In the genomic region with DNA sequence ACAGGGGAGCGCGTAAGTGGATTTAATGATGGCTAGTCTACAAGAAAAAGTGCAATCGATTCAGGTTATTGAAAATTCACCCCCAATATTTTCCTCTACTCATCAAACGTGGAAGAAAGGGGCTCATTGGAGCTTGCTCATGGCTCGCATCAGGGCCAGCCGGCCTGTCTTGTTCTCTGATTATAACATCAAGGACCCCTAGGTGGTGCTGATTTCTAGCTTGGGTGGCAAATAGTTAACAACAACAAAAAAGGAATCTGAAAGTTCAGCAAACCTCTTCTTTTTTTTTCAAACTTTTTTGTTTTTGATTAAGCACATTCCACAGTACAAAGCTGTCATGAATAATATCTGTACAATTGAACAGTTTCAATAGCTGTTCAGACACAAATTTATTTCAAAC, we compare ENCODE assay signal across 14 cellular contexts. TPM values are rescaled to one million over a fixed set of nuclear protein-coding genes. Genes with fewer than 3 reads are reported as not detected.
DNase-seq lines count a peak whose midpoint lies in the region; ATAC-seq, FAIRE-seq and TF ChIP-seq lines count a peak whose summit lies in the region.
"Had no signal": no experiment of that assay in that cellular context is flagged by ENCODE, and none has a peak within 500 bp of the region (broad histone marks: within the 10 kb centered on the region; RNA-seq: fewer than 3 reads in every experiment).

No MANE protein-coding gene starts in this region.

- H3K27ac ChIP-seq in DND-41 (ENCODE audit: low read length): no peak overlapping the region
- H3K27ac ChIP-seq in GM23338 (ENCODE audit: low read depth): no peak overlapping the region
- H3K27ac ChIP-seq in pancreas: no peak overlapping the region
- H3K27ac ChIP-seq in upper lobe of right lung: no peak overlapping the region
- H3K27ac ChIP-seq: SJSA1 had no signal

- FAIRE-seq in pancreas (lab: Jason Lieb, UNC): no peak
- FAIRE-seq: keratinocyte had no signal

- no peak overlapping the region for H3K9ac ChIP-seq in DND-41 (ENCODE audit: low read depth, low read length)

- H3K4me2 ChIP-seq in DND-41 (ENCODE audit: insufficient read depth, low read length): no peak overlapping the region
- no peak overlapping the region for H3K4me2 ChIP-seq in GM23338

- 0 out of 3 replicates have a peak, but pooled peaks have one; percentile 35 for ATAC-seq in DND-41 (ENCODE audit: insufficient read depth, low read depth)
- ATAC-seq in GM23338: peak; percentile 73
- ATAC-seq in stimulated activated naive CD8-positive, alpha-beta T cell treated with anti-CD3 and anti-CD28 coated beads, Interleukin-15, amount 100 ng/mL, for 72 hours: no peak
- no peak for ATAC-seq in pancreas
- no peak for ATAC-seq in HG02884 (IDR thresholded peaks at IDR 0.05; ENCODE audit: unreplicated experiment)
- ATAC-seq in upper lobe of right lung: no peak
- ATAC-seq: sciatic nerve; stimulated activated naive CD8-positive, alpha-beta T cell treated with anti-CD3 and anti-CD28 coated beads, Interleukin-15, Interleukin-2, amounts not matched to agents 100 U/mL and 50 U/mL, for 24 hours had no signal

- in situ Hi-C loops in SK-MEL-5 (cut with HindIII; ENCODE audit: low pct_unique_long_range_greater_than_20kb, low sequenced_read_pairs): no loop called here

- H3K27me3 ChIP-seq in DND-41 (ENCODE audit: insufficient read depth, low read length, poor library complexity): no peaks in the 10 kb centered on the region
- H3K27me3 ChIP-seq in GM23338 (ENCODE audit: insufficient read depth): no peaks in the 10 kb centered on the region
- no peaks in the 10 kb centered on the region for H3K27me3 ChIP-seq in pancreas
- no peaks in the 10 kb centered on the region for H3K27me3 ChIP-seq in upper lobe of right lung
- H3K27me3 ChIP-seq: SJSA1 had no signal

- H3K4me1 ChIP-seq in DND-41 (ENCODE audit: insufficient read depth, low read length) (peaks cover 11% of the 10 kb centered on the region), GM23338 (ENCODE audit: insufficient read depth) (no peaks in the 10 kb centered on the region; the same call in 1 of the 2 replicates), pancreas (no peaks in the 10 kb centered on the region), upper lobe of right lung (no peaks in the 10 kb centered on the region)
- H3K4me1 ChIP-seq: SJSA1 had no signal

- DNase-seq in DND-41 (no peak), GM23338 (ENCODE audit: low spot score) (peak; percentile 73), SK-MEL-5 (ENCODE audit: low read depth, low spot score) (peak; percentile 65), germinal center (ENCODE audit: low spot score) (peak; percentile 33), pancreas (no peak), upper lobe of right lung (no peak)
- no peak for DNase-seq in stimulated activated naive CD8-positive, alpha-beta T cell treated with anti-CD3 and anti-CD28 coated beads, Interleukin-15, amount 100 ng/mL, for 72 hours
- DNase-seq: NCI-H1436 treated with DMSO at 0.1 percent for 48 hours; NCI-H69; stimulated activated naive CD8-positive, alpha-beta T cell treated with anti-CD3 and anti-CD28 coated beads, Interleukin-15, Interleukin-2, amounts not matched to agents 100 U/mL and 50 U/mL, for 24 hours had no signal

- H2AFZ ChIP-seq in DND-41 (ENCODE audit: low read depth, low read length): no peak overlapping the region
- no peak overlapping the region for H2AFZ ChIP-seq in GM23338

- no peaks in the 10 kb centered on the region for H3K9me2 ChIP-seq in GM23338 (ENCODE audit: insufficient read depth)

- H3K4me1 Mint-ChIP-seq in GM23338: no peaks in the 10 kb centered on the region; the same call in 2 of the 3 replicates
- H3K4me1 Mint-ChIP-seq in stimulated activated naive CD8-positive, alpha-beta T cell treated with anti-CD3 and anti-CD28 coated beads, Interleukin-15, amount 100 ng/mL, for 72 hours: peaks cover 13% of the 10 kb centered on the region

- H3K36me3 ChIP-seq in DND-41 (ENCODE audit: insufficient read depth, low read length): no peaks in the 10 kb centered on the region
- H3K36me3 ChIP-seq in GM23338 (ENCODE audit: insufficient read depth): no peaks in the 10 kb centered on the region
- no peaks in the 10 kb centered on the region for H3K36me3 ChIP-seq in pancreas
- H3K36me3 ChIP-seq in upper lobe of right lung: no peaks in the 10 kb centered on the region
- H3K36me3 ChIP-seq: SJSA1 had no signal

- H3K9me3 Mint-ChIP-seq in GM23338: no peaks in the 10 kb centered on the region
- H3K9me3 Mint-ChIP-seq in stimulated activated naive CD8-positive, alpha-beta T cell treated with anti-CD3 and anti-CD28 coated beads, Interleukin-15, amount 100 ng/mL, for 72 hours: peaks cover 0 to 8% of the 10 kb centered on the region in 2 donors

- H3K4me3 ChIP-seq in DND-41 (ENCODE audit: low read depth in 1 of 2, low read length in 2 of 2) (no peak overlapping the region), GM23338 (no peak overlapping the region), pancreas (no peak overlapping the region), upper lobe of right lung (no peak overlapping the region)
- H3K4me3 ChIP-seq: SJSA1 had no signal

- H3F3A ChIP-seq in GM23338 (replicated peaks; ENCODE audit: low read depth): no peaks in the 10 kb centered on the region

- no peaks in the 10 kb centered on the region for H3K36me3 Mint-ChIP-seq in GM23338 (ENCODE audit: low read depth)

- H3K4me3 Mint-ChIP-seq in GM23338: no peak overlapping the region
- H3K4me3 Mint-ChIP-seq in stimulated activated naive CD8-positive, alpha-beta T cell treated with anti-CD3 and anti-CD28 coated beads, Interleukin-15, amount 100 ng/mL, for 72 hours: no peak overlapping the region

- H3K79me2 ChIP-seq in DND-41 (ENCODE audit: insufficient read depth, low read length) (no peaks in the 10 kb centered on the region), GM23338 (replicated peaks; ENCODE audit: insufficient read depth) (no peaks in the 10 kb centered on the region)

- 76 to 88% methylated on average over 6 of the region's 6 CpGs for WGBS in pancreas, 2 donors

- H4K20me1 ChIP-seq in DND-41 (ENCODE audit: insufficient read depth, low read length) (no peaks in the 10 kb centered on the region), GM23338 (replicated peaks; ENCODE audit: insufficient read depth) (no peaks in the 10 kb centered on the region)

- no peak overlapping the region for H3K27ac Mint-ChIP-seq in GM23338
- no peak overlapping the region for H3K27ac Mint-ChIP-seq in stimulated activated naive CD8-positive, alpha-beta T cell treated with anti-CD3 and anti-CD28 coated beads, Interleukin-15, amount 100 ng/mL, for 72 hours

- TF ChIP-seq CTCF in DND-41 (IDR thresholded peaks at IDR 0.05; ENCODE audit: borderline replicate concordance, extremely low read depth, low read length, poor library complexity, severe bottlenecking) (peak; percentile 32), GM23338 (conservative IDR thresholded peaks at IDR 0.05; ENCODE audit: low read depth in 2 of 2) (peak; percentile 54 to 57), pancreas (IDR thresholded peaks at IDR 0.05) (no peak), upper lobe of right lung (IDR thresholded peaks at IDR 0.05) (no peak)

- H3K27me3 Mint-ChIP-seq in GM23338 (ENCODE audit: insufficient read depth, low read depth, poor library complexity): peaks cover 10% of the 10 kb centered on the region
- H3K27me3 Mint-ChIP-seq in stimulated activated naive CD8-positive, alpha-beta T cell treated with anti-CD3 and anti-CD28 coated beads, Interleukin-15, amount 100 ng/mL, for 72 hours: no peaks in the 10 kb centered on the region

- H3K9me3 ChIP-seq in DND-41 (ENCODE audit: insufficient read depth, low read length, severe bottlenecking) (no peaks in the 10 kb centered on the region), pancreas (no peaks in the 10 kb centered on the region), upper lobe of right lung (no peaks in the 10 kb centered on the region)
- H3K9me3 ChIP-seq: SJSA1 had no signal

- intact Hi-C loops in pancreas (cut with DNase I): no loop called here
- intact Hi-C loops in upper lobe of right lung (cut with DNase I): no loop called here

TF ChIP-seq in GM23338, 12 proteins besides CTCF, POLR2A, EP300 and RAD21 (continues in another document):
- TF ChIP-seq ZNF331 (CRISPR knock-in tag; IDR thresholded peaks at IDR 0.05; ENCODE audit: low read depth): no peak
- TF ChIP-seq, protein P1, sequence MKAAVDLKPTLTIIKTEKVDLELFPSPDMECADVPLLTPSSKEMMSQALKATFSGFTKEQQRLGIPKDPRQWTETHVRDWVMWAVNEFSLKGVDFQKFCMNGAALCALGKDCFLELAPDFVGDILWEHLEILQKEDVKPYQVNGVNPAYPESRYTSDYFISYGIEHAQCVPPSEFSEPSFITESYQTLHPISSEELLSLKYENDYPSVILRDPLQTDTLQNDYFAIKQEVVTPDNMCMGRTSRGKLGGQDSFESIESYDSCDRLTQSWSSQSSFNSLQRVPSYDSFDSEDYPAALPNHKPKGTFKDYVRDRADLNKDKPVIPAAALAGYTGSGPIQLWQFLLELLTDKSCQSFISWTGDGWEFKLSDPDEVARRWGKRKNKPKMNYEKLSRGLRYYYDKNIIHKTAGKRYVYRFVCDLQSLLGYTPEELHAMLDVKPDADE (IDR thresholded peaks at IDR 0.05): no peak

RNA-seq across cellular contexts. Expression of a gene that starts 35.8 kb away (rescaled TPM):
- 123 and 126 TPM in 2 replicates for total RNA-seq in GM23338 (2014; rRNA removed; shearing (Covaris generic))
- polyA plus RNA-seq in GM23338 (2016; fragmentation: Nextera tagmentation; extraction: Ambion mirVana) (454 and 469 TPM in 2 replicates), pancreas (100 to 1,000 TPM; 122 to 191 TPM)
- 263 and 279 TPM in 2 replicates for total RNA-seq in SK-MEL-5 (2014; rRNA removed; shearing (Covaris generic))
- polyA plus RNA-seq in SK-MEL-5 (2015; cell fraction: cytosol; rRNA removed): 211 and 261 TPM in 2 replicates
- 55.8 and 73.8 TPM in 2 replicates for polyA plus RNA-seq in SK-MEL-5 (2015; cell fraction: nucleus; rRNA removed)
- total RNA-seq in pancreas (10 to 100 TPM; 35.3 to 83.2 (median 54.0) TPM), upper lobe of right lung (154 TPM)

Comparison
In these comparisons a context has a peak if more than half of its experiments do, and no peak if none do; other contexts are left out.
1. ATAC-seq: peak in DND-41 (single experiment) and GM23338 (single experiment); none in stimulated activated naive CD8-positive, alpha-beta T cell treated with anti-CD3 and anti-CD28 coated beads, Interleukin-15, amount 100 ng/mL, for 72 hours (single experiment), pancreas (0 of 4), HG02884 (single experiment) and upper lobe of right lung (single experiment).
2. DNase-seq: peak in GM23338 (single experiment), SK-MEL-5 (single experiment) and germinal center (single experiment); none in DND-41 (single experiment), stimulated activated naive CD8-positive, alpha-beta T cell treated with anti-CD3 and anti-CD28 coated beads, Interleukin-15, amount 100 ng/mL, for 72 hours (0 of 2), pancreas (0 of 6) and upper lobe of right lung (single experiment).
3. CTCF ChIP-seq: peak in DND-41 (single experiment) and GM23338 (2 of 2); none in pancreas (0 of 4) and upper lobe of right lung (single experiment).